22 cellular contexts compared by ENCODE assay signal in genomic region chr16:2143874-2144485, GRCh38. TPM values are rescaled to one million over a fixed set of nuclear protein-coding genes. Genes with fewer than 3 reads are reported as not detected.
A peak's percentile ranks its signal among the peaks of the same experiment; 100 is the strongest.
DNase-seq lines count a peak whose midpoint lies in the region; ATAC-seq, FAIRE-seq and TF ChIP-seq lines count a peak whose summit lies in the region.
"Had no signal": no experiment of that assay in that cellular context is flagged by ENCODE, and none has a peak within 500 bp of the region (broad histone marks: within the 10 kb centered on the region; RNA-seq: fewer than 3 reads in every experiment).

No MANE protein-coding gene starts in this region.

- 0 out of 2 replicates have a peak, but pooled peaks cover 2% of the 10 kb centered on the region for H4K20me1 ChIP-seq in K562 (replicated peaks; ENCODE audit: control insufficient read depth, insufficient read depth, low read length)

- CTCF ChIA-PET in K562 (lab: Yijun Ruan, JAX; ENCODE audit: low intra/inter-chr PET ratio), result no interaction called here

- peak overlapping the region; percentile 32; the same call in 1 of the 2 replicates for H3K4me2 ChIP-seq in K562 (ENCODE audit: insufficient read depth, low read length)

- H3K36me3 ChIP-seq in K562 (ENCODE audit: control insufficient read depth, insufficient read depth, low read length) (no peaks in the 10 kb centered on the region), spleen (no peaks in the 10 kb centered on the region)

- H3K9ac ChIP-seq in K562 (ENCODE audit: insufficient read depth in 1 of 2, low read depth in 2 of 2, low read length in 2 of 2), result peak overlapping the region in 1 of 2 experiments; percentile 88; a peak in 2 of 4 replicates

- TF ChIP-seq RAD21 in K562 (CRISPR knock-in tag; conservative IDR thresholded peaks at IDR 0.05 in 1 of 2, IDR thresholded peaks at IDR 0.05 in 1 of 2), result no peak

- POLR2A ChIA-PET in K562 (lab: Yijun Ruan, JAX), result interaction anchor here (0.5 to 5.3 kb wide), 6 partner anchors 9 to 609 kb away, joined by 3 to 77 read pairs (median 6); partner anchors contain the start of genes RPS2 and TRAF7

- WGBS in K562 (ENCODE audit: insufficient coverage, low coverage, missing lambda C conversion rate), result 62% methylated on average over 14 of the region's 17 CpGs
- WGBS in spleen, 5 donors, result 80 to 89% (median 87%) methylated on average over 17 of the region's 17 CpGs

- no peak for TF ChIP-seq CTCF in K562 (IDR thresholded peaks at IDR 0.05 in 2 of 3, conservative IDR thresholded peaks at IDR 0.05 in 1 of 3; ENCODE audit: insufficient read depth in 2 of 3, low read depth in 1 of 3, low read length in 3 of 3)
- no peak for TF ChIP-seq CTCF in spleen (IDR thresholded peaks at IDR 0.05 in 8 of 11, conservative IDR thresholded peaks at IDR 0.05 in 3 of 11)

- H3K9me3 ChIP-seq in K562 (replicated peaks; ENCODE audit: control insufficient read depth, insufficient read depth, low read depth, low read length) (no peaks in the 10 kb centered on the region), spleen (no peaks in the 10 kb centered on the region)

- ATAC-seq in K562, result no peak
- ATAC-seq: Panc1, Right ventricle myocardium inferior had no signal

- peaks cover 9 to 40% of the 10 kb centered on the region in 2 experiments for H3K4me1 ChIP-seq in K562 (replicated peaks in 1 of 2; ENCODE audit: control insufficient read depth in 2 of 2, insufficient read depth in 2 of 2, low read length in 2 of 2)
- peaks cover 15 to 31% (median 27%) of the 10 kb centered on the region in 6 donors for H3K4me1 ChIP-seq in spleen

- H3K4me3 ChIP-seq in K562 (no peak overlapping the region), spleen (no peak overlapping the region)

- intact Hi-C loops in K562 (cut with micrococcal nuclease) (no loop called here), spleen (cut with DNase I; ENCODE audit: low total_unique reads) (no loop called here)

- DNase-seq in DMS53 (lab: John Stamatoyannopoulos, UW) (peak; percentile 66), DMS53 treated with DMSO at 0.1 percent for 48 hours (lab: John Stamatoyannopoulos, UW; ENCODE audit: unreplicated experiment) (no peak), K562 (ENCODE audit: extremely low read depth in 1 of 4, low spot score in 3 of 4) (no peak), iPS-NIHi11 (ENCODE audit: low spot score) (peak; percentile 1), spleen (peak; percentile 71), NCI-H345 (lab: John Stamatoyannopoulos, UW) (no peak), OCI-M1 (lab: John Stamatoyannopoulos, UW) (no peak), OCI-M2 (lab: John Stamatoyannopoulos, UW; ENCODE audit: unreplicated experiment) (no peak)
- DNase-seq: 8988T, COR-L47, DMS153, EL, HCEC 1CT, NCI-H1092 treated with DMSO at 0.1 percent for 48 hours, NCI-H2081 treated with DMSO at 0.1 percent for 48 hours, NCI-H2227 treated with DMSO at 0.1 percent for 48 hours, NCI-H524 treated with DMSO at 0.1 percent for 48 hours, SW 1271 had no signal

- BruUV-seq in K562 (replicated peaks; lab: Mats Ljungman, UMichigan), result no TSS peak

- H3K27me3 ChIP-seq in K562 (ENCODE audit: control insufficient read depth in 2 of 2, insufficient read depth in 2 of 2, low read length in 2 of 2) (no peaks in the 10 kb centered on the region), spleen (replicated peaks in 1 of 7) (peaks cover 0 to 12% (median 0%) of the 10 kb centered on the region in 7 donors)

- TF ChIP-seq POLR2A in K562 (conservative IDR thresholded peaks at IDR 0.05), result no peak
- no peak for TF ChIP-seq POLR2A in spleen (IDR thresholded peaks at IDR 0.05)

- peak overlapping the region; percentile 77; the same call in 1 of the 2 replicates for H2AFZ ChIP-seq in K562 (ENCODE audit: low read depth, low read length)

- no peaks in the 10 kb centered on the region for H3K9me1 ChIP-seq in K562 (ENCODE audit: control insufficient read depth, insufficient read depth, low read length)

- no peak overlapping the region; the same call in 2 of the 3 replicates for H3K27ac ChIP-seq in K562 (ENCODE audit: extremely low read depth, low read depth, low read length)
- H3K27ac ChIP-seq in spleen, result no peak overlapping the region

- FAIRE-seq in K562 (lab: Jason Lieb, UNC), result no peak
- FAIRE-seq: GM12891, GM19239 had no signal

- in situ Hi-C loops in K562 (cut with MboI), result loop anchor here (5.0 to 10.0 kb wide), 2 partner anchors 59 to 122 kb away; no protein-coding TSS in a partner anchor

- TF ChIP-seq EP300 in K562 (IDR thresholded peaks at IDR 0.05; ENCODE audit: low read length), result no peak

- no peaks in the 10 kb centered on the region for H3K79me2 ChIP-seq in K562 (ENCODE audit: control insufficient read depth, insufficient read depth, low read length)

RNA-seq across cellular contexts. Expression of gene RAB26, which starts 4.4 kb away (rescaled TPM):
- total RNA-seq in K562 (2011; cell fraction: chromatin; rRNA removed; ENCODE audit: low replicate concordance), result 8.2 and 15.9 TPM in 2 replicates
- total RNA-seq in K562 (2011; cell fraction: nucleolus; rRNA removed), result 15.8 and 18.8 TPM in 2 replicates
- 11.4 and 14.5 TPM in 2 replicates for total RNA-seq in K562 (2011; cell fraction: nucleoplasm; rRNA removed)
- total RNA-seq in K562 (2014; rRNA removed) (2.9 and 3.5 TPM in 2 replicates), K562 (2014; rRNA removed; fragmentation: Illumina TruSeq; extraction: Trizol) (0.58 and 0.77 TPM in 2 replicates), K562 (2015; rRNA removed; fragmentation: Illumina TruSeq; extraction: Trizol) (0.94 and 1.8 TPM in 2 replicates), K562 (2021) (3.0 and 3.1 TPM in 2 replicates), spleen (1 to 10 TPM in 4 of 7 donors, under 1 TPM in 2, not detected in 1; 0.26 to 7.9 (median 1.2) TPM)
- polyA plus RNA-seq in K562 (2011; rRNA removed) (5.3 and 13.0 TPM in 2 replicates), K562 (2014; fragmentation: Illumina TruSeq; extraction: Trizol) (2.1 and 2.2 TPM in 2 replicates), K562 (2014; fragmentation: Nextera tagmentation; extraction: Ambion mirVana) (under 1 TPM; 0.25 to 0.63 TPM), K562 (2014; rRNA removed) (3.8 and 6.1 TPM in 2 replicates), spleen (1 to 10 TPM in 2 of 3 donors, under 1 TPM in 1; 0.91 to 1.5 (median 1.4) TPM)
- polyA plus RNA-seq in K562 (2011; cell fraction: cytosol; rRNA removed), result 4.8 and 7.7 TPM in 2 replicates
- polyA plus RNA-seq in K562 (2011; cell fraction: nucleus; rRNA removed), result 65.3 and 85.4 TPM in 2 replicates
- 6.6 and 10.4 TPM in 2 replicates for polyA plus RNA-seq in K562 (2012)
- polyA minus RNA-seq in K562 (2011; rRNA and poly(A)+ RNA removed), result 1.2 and 2.2 TPM in 2 replicates
- polyA minus RNA-seq in K562 (2011; cell fraction: cytosol; rRNA and poly(A)+ RNA removed), result 1.8 TPM in 1 of 2 replicates, not detected in the other
- 4.6 and 8.0 TPM in 2 replicates for polyA minus RNA-seq in K562 (2011; cell fraction: nucleus; rRNA and poly(A)+ RNA removed)

RNA-seq across cellular contexts. Expression of gene PKD1, which starts 8.3 kb away (rescaled TPM):
- 153 and 616 TPM in 2 replicates for total RNA-seq in K562 (2011; cell fraction: chromatin; rRNA removed; ENCODE audit: low replicate concordance)
- 429 and 449 TPM in 2 replicates for total RNA-seq in K562 (2011; cell fraction: nucleolus; rRNA removed)
- total RNA-seq in K562 (2011; cell fraction: nucleoplasm; rRNA removed), result 168 and 178 TPM in 2 replicates
- 35.9 and 37.1 TPM in 2 replicates for total RNA-seq in K562 (2014; rRNA removed)
- total RNA-seq in K562 (2014; rRNA removed; fragmentation: Illumina TruSeq; extraction: Trizol), result 4.5 and 7.0 TPM in 2 replicates
- 20.2 and 23.9 TPM in 2 replicates for total RNA-seq in K562 (2015; rRNA removed; fragmentation: Illumina TruSeq; extraction: Trizol)
- 65.5 and 93.5 TPM in 2 replicates for total RNA-seq in K562 (2021)
- polyA plus RNA-seq in K562 (2011; rRNA removed), result 12.6 and 21.4 TPM in 2 replicates
- polyA plus RNA-seq in K562 (2011; cell fraction: cytosol; rRNA removed), result 19.4 and 51.6 TPM in 2 replicates
- 204 and 342 TPM in 2 replicates for polyA plus RNA-seq in K562 (2011; cell fraction: nucleus; rRNA removed)
- polyA plus RNA-seq in K562 (2012), result 41.5 and 96.4 TPM in 2 replicates
- 6.9 and 21.8 TPM in 2 replicates for polyA plus RNA-seq in K562 (2014; fragmentation: Illumina TruSeq; extraction: Trizol)
- under 1 TPM; 0.23 to 0.28 TPM for polyA plus RNA-seq in K562 (2014; fragmentation: Nextera tagmentation; extraction: Ambion mirVana)
- 42.3 and 54.4 TPM in 2 replicates for polyA plus RNA-seq in K562 (2014; rRNA removed)
- 11.9 and 18.2 TPM in 2 replicates for polyA minus RNA-seq in K562 (2011; rRNA and poly(A)+ RNA removed)
- polyA minus RNA-seq in K562 (2011; cell fraction: cytosol; rRNA and poly(A)+ RNA removed), result 46.2 and 53.6 TPM in 2 replicates
- polyA minus RNA-seq in K562 (2011; cell fraction: nucleus; rRNA and poly(A)+ RNA removed), result 87.5 and 110 TPM in 2 replicates
- 100 to 1,000 TPM in 2 of 7 donors, 10 to 100 TPM in 5; 64.0 to 124 (median 95.3) TPM for total RNA-seq in spleen
- polyA plus RNA-seq in spleen, result 10 to 100 TPM; 14.0 to 60.9 (median 18.5) TPM

RNA-seq across cellular contexts. Expression of gene TRAF7, which starts 11.6 kb away (rescaled TPM):
- total RNA-seq in K562 (2011; cell fraction: chromatin; rRNA removed; ENCODE audit: low replicate concordance), result 31.9 and 110 TPM in 2 replicates
- total RNA-seq in K562 (2011; cell fraction: nucleolus; rRNA removed), result 74.5 and 76.3 TPM in 2 replicates
- 45.7 and 51.9 TPM in 2 replicates for total RNA-seq in K562 (2011; cell fraction: nucleoplasm; rRNA removed)
- total RNA-seq in K562 (2014; rRNA removed), result 55.5 and 79.2 TPM in 2 replicates
- 24.3 and 29.9 TPM in 2 replicates for total RNA-seq in K562 (2014; rRNA removed; fragmentation: Illumina TruSeq; extraction: Trizol)
- total RNA-seq in K562 (2015; rRNA removed; fragmentation: Illumina TruSeq; extraction: Trizol), result 42.8 and 45.9 TPM in 2 replicates
- 109 and 113 TPM in 2 replicates for total RNA-seq in K562 (2021)
- 41.6 and 61.6 TPM in 2 replicates for polyA plus RNA-seq in K562 (2011; rRNA removed)
- 63.2 and 103 TPM in 2 replicates for polyA plus RNA-seq in K562 (2011; cell fraction: cytosol; rRNA removed)
- 105 and 141 TPM in 2 replicates for polyA plus RNA-seq in K562 (2011; cell fraction: nucleus; rRNA removed)
- 99.7 and 110 TPM in 2 replicates for polyA plus RNA-seq in K562 (2012)
- polyA plus RNA-seq in K562 (2014; fragmentation: Illumina TruSeq; extraction: Trizol), result 40.8 and 76.8 TPM in 2 replicates
- 1 to 10 TPM; 1.1 to 1.5 TPM for polyA plus RNA-seq in K562 (2014; fragmentation: Nextera tagmentation; extraction: Ambion mirVana)
- 55.5 and 63.3 TPM in 2 replicates for polyA plus RNA-seq in K562 (2014; rRNA removed)
- polyA minus RNA-seq in K562 (2011; rRNA and poly(A)+ RNA removed), result 24.9 and 30.1 TPM in 2 replicates
- polyA minus RNA-seq in K562 (2011; cell fraction: cytosol; rRNA and poly(A)+ RNA removed), result 51.2 and 66.0 TPM in 2 replicates
- polyA minus RNA-seq in K562 (2011; cell fraction: nucleus; rRNA and poly(A)+ RNA removed), result 25.8 and 29.9 TPM in 2 replicates
- total RNA-seq in spleen, result 10 to 100 TPM; 41.5 to 63.9 (median 50.9) TPM
- 10 to 100 TPM; 22.0 to 37.6 (median 23.3) TPM for polyA plus RNA-seq in spleen

RNA-seq across cellular contexts. Expression of gene CASKIN1, which starts 52.4 kb away (rescaled TPM):
- 3.2 and 16.5 TPM in 2 replicates for total RNA-seq in K562 (2011; cell fraction: chromatin; rRNA removed; ENCODE audit: low replicate concordance)
- total RNA-seq in K562 (2011; cell fraction: nucleolus; rRNA removed), result 11.3 and 11.6 TPM in 2 replicates
- total RNA-seq in K562 (2011; cell fraction: nucleoplasm; rRNA removed), result 3.2 and 5.9 TPM in 2 replicates
- total RNA-seq in K562 (2014; rRNA removed), result 1.5 and 2.6 TPM in 2 replicates
- 0.10 and 0.15 TPM in 2 replicates for total RNA-seq in K562 (2014; rRNA removed; fragmentation: Illumina TruSeq; extraction: Trizol)
- 0.68 and 1.7 TPM in 2 replicates for total RNA-seq in K562 (2015; rRNA removed; fragmentation: Illumina TruSeq; extraction: Trizol)
- total RNA-seq in K562 (2021), result 4.5 and 7.0 TPM in 2 replicates
- polyA plus RNA-seq in K562 (2011; rRNA removed), result 0.84 and 1.9 TPM in 2 replicates
- 1.4 and 1.9 TPM in 2 replicates for polyA plus RNA-seq in K562 (2011; cell fraction: cytosol; rRNA removed)
- polyA plus RNA-seq in K562 (2011; cell fraction: nucleus; rRNA removed), result 6.6 and 12.7 TPM in 2 replicates
- polyA plus RNA-seq in K562 (2012), result 1.7 and 2.9 TPM in 2 replicates
- 0.28 and 0.73 TPM in 2 replicates for polyA plus RNA-seq in K562 (2014; fragmentation: Illumina TruSeq; extraction: Trizol)
- polyA plus RNA-seq in K562 (2014; fragmentation: Nextera tagmentation; extraction: Ambion mirVana), result not detected
- 3.1 and 3.7 TPM in 2 replicates for polyA plus RNA-seq in K562 (2014; rRNA removed)
- 0.32 and 0.90 TPM in 2 replicates for polyA minus RNA-seq in K562 (2011; rRNA and poly(A)+ RNA removed)
- 1.1 and 1.5 TPM in 2 replicates for polyA minus RNA-seq in K562 (2011; cell fraction: cytosol; rRNA and poly(A)+ RNA removed)
- polyA minus RNA-seq in K562 (2011; cell fraction: nucleus; rRNA and poly(A)+ RNA removed), result 2.0 and 2.2 TPM in 2 replicates
- total RNA-seq in spleen, result not detected
- polyA plus RNA-seq in spleen, result under 1 TPM; 0.24 to 0.32 (median 0.30) TPM

Comparison
In these comparisons a context has a peak if more than half of its experiments do, and no peak if none do; other contexts are left out.
1. DNase-seq: peak in DMS53 (single experiment), iPS-NIHi11 (single experiment) and spleen (single experiment); none in DMS53 treated with DMSO at 0.1 percent for 48 hours (single experiment), K562 (0 of 4), NCI-H345 (single experiment), OCI-M1 (single experiment) and OCI-M2 (single experiment).